1 cellular context compared by ENCODE assay signal in the genomic region with DNA sequence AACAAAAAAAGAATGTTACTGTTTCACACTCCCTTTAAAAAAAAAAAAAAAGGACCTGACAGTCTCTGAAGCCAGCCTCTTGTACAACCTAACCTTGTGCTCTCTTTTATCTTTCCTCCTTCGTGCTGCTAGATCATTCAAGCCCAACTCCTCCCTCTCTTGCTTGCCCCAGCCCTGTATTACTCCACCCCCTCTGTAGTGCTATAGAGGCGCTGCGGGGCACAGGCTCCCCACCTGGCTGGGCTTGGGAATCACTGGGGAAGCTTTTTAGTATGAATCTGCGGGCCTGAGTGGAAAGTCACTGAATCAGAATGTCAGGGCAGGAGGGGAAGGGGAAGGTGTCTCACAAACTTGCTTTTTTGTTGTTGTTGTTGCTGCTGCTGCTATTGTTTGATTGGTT.
TF ChIP-seq lines count a peak whose summit lies in the region.

No MANE protein-coding gene starts in this region.

TF ChIP-seq in K562, 482 proteins besides CTCF, POLR2A, EP300 and RAD21 (continued from another document):
- TF ChIP-seq, protein P1, sequence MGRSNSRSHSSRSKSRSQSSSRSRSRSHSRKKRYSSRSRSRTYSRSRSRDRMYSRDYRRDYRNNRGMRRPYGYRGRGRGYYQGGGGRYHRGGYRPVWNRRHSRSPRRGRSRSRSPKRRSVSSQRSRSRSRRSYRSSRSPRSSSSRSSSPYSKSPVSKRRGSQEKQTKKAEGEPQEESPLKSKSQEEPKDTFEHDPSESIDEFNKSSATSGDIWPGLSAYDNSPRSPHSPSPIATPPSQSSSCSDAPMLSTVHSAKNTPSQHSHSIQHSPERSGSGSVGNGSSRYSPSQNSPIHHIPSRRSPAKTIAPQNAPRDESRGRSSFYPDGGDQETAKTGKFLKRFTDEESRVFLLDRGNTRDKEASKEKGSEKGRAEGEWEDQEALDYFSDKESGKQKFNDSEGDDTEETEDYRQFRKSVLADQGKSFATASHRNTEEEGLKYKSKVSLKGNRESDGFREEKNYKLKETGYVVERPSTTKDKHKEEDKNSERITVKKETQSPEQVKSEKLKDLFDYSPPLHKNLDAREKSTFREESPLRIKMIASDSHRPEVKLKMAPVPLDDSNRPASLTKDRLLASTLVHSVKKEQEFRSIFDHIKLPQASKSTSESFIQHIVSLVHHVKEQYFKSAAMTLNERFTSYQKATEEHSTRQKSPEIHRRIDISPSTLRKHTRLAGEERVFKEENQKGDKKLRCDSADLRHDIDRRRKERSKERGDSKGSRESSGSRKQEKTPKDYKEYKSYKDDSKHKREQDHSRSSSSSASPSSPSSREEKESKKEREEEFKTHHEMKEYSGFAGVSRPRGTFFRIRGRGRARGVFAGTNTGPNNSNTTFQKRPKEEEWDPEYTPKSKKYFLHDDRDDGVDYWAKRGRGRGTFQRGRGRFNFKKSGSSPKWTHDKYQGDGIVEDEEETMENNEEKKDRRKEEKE (IDR thresholded peaks at IDR 0.05; ENCODE audit: borderline replicate concordance in 1 of 2, control insufficient read depth in 1 of 2, low read depth in 2 of 2, low read length in 1 of 2): no peak
- TF ChIP-seq SMAD3 (CRISPR knock-in tag; conservative IDR thresholded peaks at IDR 0.05): no peak
